Comparison of ENCODE assay signal across 21 cellular contexts in the genomic region with DNA sequence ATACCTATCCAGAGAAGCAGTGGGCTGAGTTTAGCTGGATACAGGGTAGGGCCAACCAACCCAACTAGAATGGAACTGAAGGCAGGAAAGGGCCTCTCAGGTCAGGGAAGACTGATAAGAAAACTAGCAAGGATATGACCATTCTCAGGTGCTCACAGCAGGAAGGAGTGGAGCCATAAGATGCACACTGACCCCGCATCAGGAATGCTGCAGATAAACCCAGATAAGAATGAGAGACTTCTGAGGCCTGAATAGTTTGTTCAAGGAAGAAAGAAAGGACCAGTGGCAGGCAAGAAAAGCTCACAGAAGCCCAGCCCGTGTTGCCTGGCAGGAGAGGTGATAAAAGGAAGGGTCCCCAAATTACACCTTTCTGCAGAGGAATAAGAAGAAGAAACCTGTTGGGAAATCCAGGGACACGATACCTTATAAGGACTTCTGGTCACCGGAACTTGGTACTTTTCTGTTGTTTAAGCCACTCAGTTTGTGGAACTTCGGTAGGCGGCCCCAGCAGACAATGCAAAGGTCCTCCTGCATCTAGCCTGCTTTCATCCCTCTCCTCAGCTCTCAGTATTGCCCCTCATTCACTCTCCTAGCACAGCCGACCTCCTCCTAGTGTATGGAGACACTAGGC.
"Had no signal": no experiment of that assay in that cellular context is flagged by ENCODE, and none has a peak within 500 bp of the region (broad histone marks: within the 10 kb centered on the region; RNA-seq: fewer than 3 reads in every experiment).

No MANE protein-coding gene starts in this region.

- ATAC-seq: activated CD4-positive, alpha-beta T cell treated with anti-CD3 and anti-CD28 coated beads for 36 hours; activated T-cell treated with anti-CD3 and anti-CD28 coated beads, Interleukin-2, amount 50 U/mL, for 4 hours; effector memory CD8-positive, alpha-beta T cell; foreskin keratinocyte; sciatic nerve; SK-N-SH treated with all-trans-retinoic acid at 6 μM for 48 hours; stimulated activated memory B cell treated with anti-CD40 and anti-IgM and Interleukin-4, amounts not matched to agents 10 μg/mL and 1 μg/mL and 100 μg/mL, for 72 hours; T-cell; WTC11 had no signal

- H3K9me3 ChIP-seq: ascending aorta, pancreas had no signal

- H3K27ac ChIP-seq: ascending aorta, foreskin keratinocyte had no signal

- H3K4me3 Mint-ChIP-seq: activated CD4-positive, alpha-beta memory T cell treated with anti-CD3 and anti-CD28 coated beads for 36 hours; activated CD4-positive, alpha-beta T cell treated with anti-CD3 and anti-CD28 coated beads for 36 hours; activated naive CD4-positive, alpha-beta T cell treated with anti-CD3 and anti-CD28 coated beads, Interleukin-2, amount 10 ng/mL, durations not matched to agents 7 days and 5 days; activated T-cell treated with anti-CD3 and anti-CD28 coated beads, Interleukin-2, amount 50 U/mL, for 4 hours; effector memory CD8-positive, alpha-beta T cell; naive B cell; stimulated activated memory B cell treated with anti-CD40 and anti-IgM and Interleukin-4, amounts not matched to agents 10 μg/mL and 1 μg/mL and 100 μg/mL, for 72 hours; T-cell; type B pancreatic cell; WTC11 had no signal

- H3K36me3 Mint-ChIP-seq: activated CD4-positive, alpha-beta memory T cell treated with anti-CD3 and anti-CD28 coated beads for 36 hours; activated naive CD4-positive, alpha-beta T cell treated with anti-CD3 and anti-CD28 coated beads, Interleukin-2, amount 10 ng/mL, durations not matched to agents 7 days and 5 days; naive B cell; stimulated activated memory B cell treated with anti-CD40 and anti-IgM and Interleukin-4, amounts not matched to agents 10 μg/mL and 1 μg/mL and 100 μg/mL, for 72 hours; T-cell; type B pancreatic cell; WTC11 had no signal

- H3K36me3 ChIP-seq: ascending aorta, left ventricle myocardium inferior, pancreas had no signal

- H3K4me1 Mint-ChIP-seq: activated CD4-positive, alpha-beta T cell treated with anti-CD3 and anti-CD28 coated beads for 36 hours; activated naive CD4-positive, alpha-beta T cell treated with anti-CD3 and anti-CD28 coated beads, Interleukin-2, amount 10 ng/mL, durations not matched to agents 7 days and 5 days; naive B cell; stimulated activated memory B cell treated with anti-CD40 and anti-IgM and Interleukin-4, amounts not matched to agents 10 μg/mL and 1 μg/mL and 100 μg/mL, for 72 hours; T-cell; WTC11 had no signal

- H3K27me3 Mint-ChIP-seq: activated CD4-positive, alpha-beta T cell treated with anti-CD3 and anti-CD28 coated beads for 36 hours; stimulated activated memory B cell treated with anti-CD40 and anti-IgM and Interleukin-4, amounts not matched to agents 10 μg/mL and 1 μg/mL and 100 μg/mL, for 72 hours; T-cell had no signal

- H3K4me3 ChIP-seq: ascending aorta, left ventricle myocardium inferior, pancreas had no signal

- DNase-seq: activated CD4-positive, alpha-beta memory T cell treated with anti-CD3 and anti-CD28 coated beads for 36 hours; activated CD4-positive, alpha-beta T cell treated with anti-CD3 and anti-CD28 coated beads for 36 hours; activated naive CD4-positive, alpha-beta T cell treated with anti-CD3 and anti-CD28 coated beads, Interleukin-2, amount 10 ng/mL, durations not matched to agents 7 days and 5 days; activated T-cell treated with anti-CD3 and anti-CD28 coated beads, Interleukin-2, amount 50 U/mL, for 4 hours; dermis blood vessel endothelial cell; effector memory CD8-positive, alpha-beta T cell; foreskin keratinocyte; glutamatergic neuron; islet precursor cell; left ventricle myocardium inferior; mammary epithelial cell; naive B cell; pancreas; stimulated activated CD4-positive, alpha-beta T cell treated with anti-CD3 and anti-CD28 coated beads, Interleukin-4, amount 100 ng/mL, for 4 hours; T-cell had no signal

- H3K4me1 ChIP-seq: ascending aorta, foreskin keratinocyte, pancreas had no signal

- H3K27me3 ChIP-seq: ascending aorta, pancreas had no signal

- H3K27ac Mint-ChIP-seq: activated CD4-positive, alpha-beta memory T cell treated with anti-CD3 and anti-CD28 coated beads for 36 hours; activated CD4-positive, alpha-beta T cell treated with anti-CD3 and anti-CD28 coated beads for 36 hours; activated naive CD4-positive, alpha-beta T cell treated with anti-CD3 and anti-CD28 coated beads, Interleukin-2, amount 10 ng/mL, durations not matched to agents 7 days and 5 days; effector memory CD8-positive, alpha-beta T cell; naive B cell; stimulated activated memory B cell treated with anti-CD40 and anti-IgM and Interleukin-4, amounts not matched to agents 10 μg/mL and 1 μg/mL and 100 μg/mL, for 72 hours; T-cell; type B pancreatic cell; WTC11 had no signal

- H3K9me3 Mint-ChIP-seq: activated CD4-positive, alpha-beta memory T cell treated with anti-CD3 and anti-CD28 coated beads for 36 hours; activated naive CD4-positive, alpha-beta T cell treated with anti-CD3 and anti-CD28 coated beads, Interleukin-2, amount 10 ng/mL, durations not matched to agents 7 days and 5 days; activated T-cell treated with anti-CD3 and anti-CD28 coated beads, Interleukin-2, amount 50 U/mL, for 4 hours; effector memory CD8-positive, alpha-beta T cell; stimulated activated memory B cell treated with anti-CD40 and anti-IgM and Interleukin-4, amounts not matched to agents 10 μg/mL and 1 μg/mL and 100 μg/mL, for 72 hours; T-cell; type B pancreatic cell; WTC11 had no signal
